1 cellular context compared by ENCODE assay signal in the genomic region with DNA sequence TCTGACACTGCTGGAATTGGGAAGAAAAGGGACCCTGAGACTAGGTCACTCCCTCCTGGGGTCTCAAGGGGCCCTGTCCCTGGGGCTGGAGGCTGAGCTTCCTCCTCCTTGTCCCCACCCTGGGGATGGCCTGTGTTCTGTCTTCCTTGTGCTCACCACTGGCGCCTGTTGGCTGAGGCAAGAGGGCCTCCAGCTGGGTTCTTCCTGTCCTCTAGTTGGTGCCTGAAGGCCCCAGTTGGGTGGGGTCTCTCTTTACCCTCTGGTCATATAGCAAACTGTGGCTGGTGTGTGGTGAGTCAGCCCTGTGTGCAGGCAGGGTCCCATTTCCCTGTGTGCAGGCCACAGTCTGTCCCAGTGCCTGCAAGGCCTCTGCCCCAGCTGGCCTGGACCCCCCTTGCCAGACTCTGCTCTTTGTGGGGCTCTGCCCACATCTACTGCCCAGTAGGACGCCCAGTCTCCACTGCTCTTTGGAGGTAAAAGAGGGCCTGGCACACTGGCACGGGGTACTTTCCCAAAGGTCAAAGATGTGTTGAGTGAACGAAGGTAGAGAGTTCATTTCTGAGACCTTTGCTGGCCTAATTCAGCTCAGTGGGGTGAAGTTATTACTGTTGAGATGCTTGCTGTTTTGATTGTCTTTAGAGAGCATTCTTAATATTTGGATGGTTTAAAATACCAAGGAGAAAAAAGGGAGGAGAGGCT.
TF ChIP-seq lines count a peak whose summit lies in the region.

No MANE protein-coding gene starts in this region.

TF ChIP-seq in H1, 55 proteins besides CTCF, POLR2A, EP300 and RAD21:
- TF ChIP-seq JUND (IDR thresholded peaks at IDR 0.05; ENCODE audit: low read length) (no peak), RXRA (IDR thresholded peaks at IDR 0.05; ENCODE audit: insufficient read depth, low read depth, low read length) (no peak), SP2 (IDR thresholded peaks at IDR 0.05; ENCODE audit: low read length) (no peak), SAP30 (IDR thresholded peaks at IDR 0.05; ENCODE audit: insufficient read depth, insufficient replicate concordance, low read length) (no peak), CEBPB (IDR thresholded peaks at IDR 0.05; ENCODE audit: low read depth, low read length) (no peak), HDAC2 (IDR thresholded peaks at IDR 0.05; ENCODE audit: borderline replicate concordance in 1 of 2, low read depth in 2 of 2, low read length in 2 of 2) (no peak), KDM5A (IDR thresholded peaks at IDR 0.05; ENCODE audit: low read length) (no peak), GABPA (IDR thresholded peaks at IDR 0.05; ENCODE audit: borderline replicate concordance, insufficient read depth, low read length) (no peak), TCF12 (IDR thresholded peaks at IDR 0.05; ENCODE audit: low read depth, low read length) (no peak)
- TF ChIP-seq, protein P1, sequence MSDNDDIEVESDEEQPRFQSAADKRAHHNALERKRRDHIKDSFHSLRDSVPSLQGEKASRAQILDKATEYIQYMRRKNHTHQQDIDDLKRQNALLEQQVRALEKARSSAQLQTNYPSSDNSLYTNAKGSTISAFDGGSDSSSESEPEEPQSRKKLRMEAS (IDR thresholded peaks at IDR 0.05) = no peak
